ENCODE assay signal across 19 cellular contexts in genomic region chr2:148531175-148532048, GRCh38.
"Had no signal": no experiment of that assay in that cellular context is flagged by ENCODE, and none has a peak within 500 bp of the region (broad histone marks: within the 10 kb centered on the region; RNA-seq: fewer than 3 reads in every experiment).

No MANE protein-coding gene starts in this region.

- H3K36me3 Mint-ChIP-seq: mesothelial cell of epicardium had no signal

- FAIRE-seq: endometrium, kidney had no signal

- H3K4me1 ChIP-seq: colonic mucosa, prostate gland, transverse colon had no signal

- H3K27me3 Mint-ChIP-seq: central memory CD8-positive, alpha-beta T cell had no signal

- DNase-seq: activated CD4-positive, alpha-beta T cell treated with anti-CD3 and anti-CD28 coated beads, Interleukin-2, amount 50 U/mL, for 48 hours; activated naive CD4-positive, alpha-beta T cell; aorta; brain microvascular endothelial cell; colonic mucosa; erythroblast; foreskin melanocyte; kidney; nephron progenitor cell; stimulated activated CD4-positive, alpha-beta T cell treated with anti-CD3 and anti-CD28 coated beads, Interleukin-2, amount 100 ng/mL, for 24 hours; stimulated activated naive CD8-positive, alpha-beta T cell treated with anti-CD3 and anti-CD28 coated beads, Interleukin-15, Interleukin-2, amounts not matched to agents 100 U/mL and 50 U/mL, for 24 hours; T-helper 2 cell; transverse colon; WERI-Rb-1 had no signal

- H3K9me3 Mint-ChIP-seq: central memory CD8-positive, alpha-beta T cell; mesothelial cell of epicardium; nephron progenitor cell had no signal

- H3K4me3 ChIP-seq: colonic mucosa, prostate gland, right atrium auricular region, transverse colon had no signal

- H3K27me3 ChIP-seq: brain microvascular endothelial cell, colonic mucosa, right atrium auricular region, transverse colon had no signal

- H3K4me3 Mint-ChIP-seq: central memory CD8-positive, alpha-beta T cell; mesothelial cell of epicardium; nephron progenitor cell had no signal

- H3K36me3 ChIP-seq: brain microvascular endothelial cell, colonic mucosa, prostate gland, right atrium auricular region, transverse colon, WERI-Rb-1 had no signal

- H3K9me3 ChIP-seq: colonic mucosa, prostate gland, right atrium auricular region, transverse colon had no signal

- H3K27ac ChIP-seq: brain microvascular endothelial cell, colonic mucosa, prostate gland, right atrium auricular region, transverse colon, WERI-Rb-1 had no signal

- H3K27ac Mint-ChIP-seq: mesothelial cell of epicardium, nephron progenitor cell had no signal

- ATAC-seq: stimulated activated naive CD8-positive, alpha-beta T cell treated with anti-CD3 and anti-CD28 coated beads, Interleukin-15, Interleukin-2, amounts not matched to agents 100 U/mL and 50 U/mL, for 24 hours had no signal
